Comparison of ENCODE assay signal across 1 cellular context in the genomic region with DNA sequence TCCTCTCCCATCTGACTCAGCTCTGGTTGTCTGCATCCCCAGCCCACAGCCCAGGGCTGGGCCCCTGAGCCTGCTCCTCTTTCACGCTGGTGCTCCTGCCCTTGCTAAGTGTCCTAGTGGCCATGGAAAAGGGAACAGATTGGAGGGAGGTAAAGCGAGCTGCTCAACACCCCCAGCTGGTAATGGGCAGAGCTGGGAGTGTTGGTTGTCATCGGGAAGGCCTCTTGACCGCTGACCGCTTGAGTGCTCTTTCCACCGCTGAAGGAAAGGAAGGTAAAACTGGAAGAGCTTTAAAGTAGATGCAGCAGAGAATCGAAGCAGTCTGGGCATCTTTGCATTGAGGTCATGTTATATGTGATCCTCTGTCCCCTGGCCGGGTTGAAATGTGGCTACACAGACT.
TF ChIP-seq lines count a peak whose summit lies in the region.

No MANE protein-coding gene starts in this region.

TF ChIP-seq in IMR-90, 13 proteins besides CTCF, POLR2A, EP300 and RAD21:
- TF ChIP-seq USF2 (IDR thresholded peaks at IDR 0.05; ENCODE audit: low read depth, low read length): no peak
- TF ChIP-seq BHLHE40 (IDR thresholded peaks at IDR 0.05; ENCODE audit: low read depth, low read length): no peak
- TF ChIP-seq SMC3 (IDR thresholded peaks at IDR 0.05; ENCODE audit: low read depth, low read length): no peak
- no peak for TF ChIP-seq MAZ (IDR thresholded peaks at IDR 0.05; ENCODE audit: borderline replicate concordance, low read depth, low read length)
- TF ChIP-seq NFE2L2 (IDR thresholded peaks at IDR 0.05; ENCODE audit: low read depth, low read length): no peak
- no peak for TF ChIP-seq MXI1 (IDR thresholded peaks at IDR 0.05; ENCODE audit: borderline replicate concordance, low read depth, low read length)
- no peak for TF ChIP-seq FOS (IDR thresholded peaks at IDR 0.05; ENCODE audit: low read depth, low read length)
- TF ChIP-seq, protein P1, sequence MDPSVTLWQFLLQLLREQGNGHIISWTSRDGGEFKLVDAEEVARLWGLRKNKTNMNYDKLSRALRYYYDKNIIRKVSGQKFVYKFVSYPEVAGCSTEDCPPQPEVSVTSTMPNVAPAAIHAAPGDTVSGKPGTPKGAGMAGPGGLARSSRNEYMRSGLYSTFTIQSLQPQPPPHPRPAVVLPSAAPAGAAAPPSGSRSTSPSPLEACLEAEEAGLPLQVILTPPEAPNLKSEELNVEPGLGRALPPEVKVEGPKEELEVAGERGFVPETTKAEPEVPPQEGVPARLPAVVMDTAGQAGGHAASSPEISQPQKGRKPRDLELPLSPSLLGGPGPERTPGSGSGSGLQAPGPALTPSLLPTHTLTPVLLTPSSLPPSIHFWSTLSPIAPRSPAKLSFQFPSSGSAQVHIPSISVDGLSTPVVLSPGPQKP (IDR thresholded peaks at IDR 0.05; ENCODE audit: borderline replicate concordance, low read depth, low read length): no peak
- no peak for TF ChIP-seq RFX5 (IDR thresholded peaks at IDR 0.05; ENCODE audit: low read depth, low read length)
- TF ChIP-seq MAFK (IDR thresholded peaks at IDR 0.05; ENCODE audit: low read depth, low read length): no peak
- TF ChIP-seq CEBPB (IDR thresholded peaks at IDR 0.05; ENCODE audit: low read depth, low read length): no peak
- TF ChIP-seq CHD1 (IDR thresholded peaks at IDR 0.05; ENCODE audit: low read depth, low read length): no peak
- no peak for TF ChIP-seq RCOR1 (IDR thresholded peaks at IDR 0.05; ENCODE audit: insufficient replicate concordance, low read length)
